ENCODE assay signal across 8 cellular contexts in genomic region chr15:70094690-70095311, GRCh38. TPM values are rescaled to one million over a fixed set of nuclear protein-coding genes. Genes with fewer than 3 reads are reported as not detected.
DNase-seq lines count a peak whose midpoint lies in the region; ATAC-seq and TF ChIP-seq lines count a peak whose summit lies in the region.

No MANE protein-coding gene starts in this region.

- no peak for TF ChIP-seq POLR2A in gastrocnemius medialis (IDR thresholded peaks at IDR 0.05)

- H3K27ac ChIP-seq in gastrocnemius medialis, result peak overlapping the region; percentile 88 to 96 (median 91)

- peak overlapping the region; percentile 69 for H3K4me3 ChIP-seq in fibroblast of mammary gland (ENCODE audit: control insufficient read depth, low read depth, low read length)
- H3K4me3 ChIP-seq in gastrocnemius medialis, result peak overlapping the region; percentile 70 to 83 (median 76)

- ATAC-seq in gastrocnemius medialis, result no peak
- ATAC-seq in GM21717 (IDR thresholded peaks at IDR 0.05; ENCODE audit: unreplicated experiment), result no peak

- peaks cover 0 to 12% (median 3%) of the 10 kb centered on the region in 3 donors for H3K27me3 ChIP-seq in gastrocnemius medialis

- no peaks in the 10 kb centered on the region for H3K9me3 ChIP-seq in gastrocnemius medialis

- intact Hi-C loops in gastrocnemius medialis (cut with DNase I; ENCODE audit: low total_unique reads), result loop anchor here (5.0 to 10.0 kb wide), 4 partner anchors 302 to 632 kb away; no protein-coding TSS in a partner anchor

- TF ChIP-seq CTCF in fibroblast of mammary gland (conservative IDR thresholded peaks at IDR 0.05; ENCODE audit: control insufficient read depth, insufficient read depth, low read depth, low read length) (no peak), gastrocnemius medialis (IDR thresholded peaks at IDR 0.05 in 4 of 5, conservative IDR thresholded peaks at IDR 0.05 in 1 of 5) (no peak)

- peak; percentile 51 for DNase-seq in NCI-H82 (lab: John Stamatoyannopoulos, UW)
- DNase-seq in NCI-H82 treated with DMSO at 0.1 percent for 48 hours (lab: John Stamatoyannopoulos, UW; ENCODE audit: unreplicated experiment), result no peak
- DNase-seq in SW480 (ENCODE audit: low spot score), result peak; percentile 31
- no peak for DNase-seq in fibroblast of mammary gland (ENCODE audit: low read depth)
- DNase-seq in gastrocnemius medialis, result no peak
- no peak for DNase-seq in stimulated activated CD4-positive, alpha-beta T cell treated with anti-CD3 and anti-CD28 coated beads, Interleukin-1b, Interleukin-23, amount 100 ng/mL, for 48 hours
- no peak for DNase-seq in hepatic stellate cell (ENCODE audit: low spot score)

- peaks cover 38 to 56% of the 10 kb centered on the region in 2 donors for H3K4me1 ChIP-seq in gastrocnemius medialis

- H3K36me3 ChIP-seq in gastrocnemius medialis, result no peaks in the 10 kb centered on the region

- in situ Hi-C loops in gastrocnemius medialis (cut with MboI; ENCODE audit: low sequenced_read_pairs in 4 of 4), result loop anchor here in 1 of 4 donors (25.0 kb wide), 2 partner anchors 92 to 392 kb away; no protein-coding TSS in a partner anchor

RNA-seq across cellular contexts. Expression of gene TLE3, which starts 2.9 kb away (rescaled TPM):
- 10 to 100 TPM in 2 of 4 donors, 1 to 10 TPM in 2; 4.6 to 35.3 (median 13.3) TPM for total RNA-seq in gastrocnemius medialis

Comparison
In these comparisons a context has a peak if more than half of its experiments do, and no peak if none do; other contexts are left out.
1. DNase-seq: peak in NCI-H82 (single experiment) and SW480 (single experiment); none in NCI-H82 treated with DMSO at 0.1 percent for 48 hours (single experiment), fibroblast of mammary gland (single experiment), gastrocnemius medialis (0 of 2), stimulated activated CD4-positive, alpha-beta T cell treated with anti-CD3 and anti-CD28 coated beads, Interleukin-1b, Interleukin-23, amount 100 ng/mL, for 48 hours (single experiment) and hepatic stellate cell (single experiment).